Comparison of ENCODE assay signal across 1 cellular context in genomic region chr20:63573739-63574131, GRCh38.
TF ChIP-seq lines count a peak whose summit lies in the region.

No MANE protein-coding gene starts in this region.

TF ChIP-seq in HCT116, 20 proteins besides CTCF, POLR2A, EP300 and RAD21 (continued from another document):
- no peak for TF ChIP-seq MAX (IDR thresholded peaks at IDR 0.05)
- no peak for TF ChIP-seq SP1 (IDR thresholded peaks at IDR 0.05; ENCODE audit: low read depth)
- TF ChIP-seq SRF (IDR thresholded peaks at IDR 0.05; ENCODE audit: low read depth), result no peak
- TF ChIP-seq EGR1 (IDR thresholded peaks at IDR 0.05; ENCODE audit: low read depth), result no peak
- no peak for TF ChIP-seq YY1 (IDR thresholded peaks at IDR 0.05; ENCODE audit: extremely low read depth, insufficient replicate concordance, low read depth, low read length)
- TF ChIP-seq CBX3 (IDR thresholded peaks at IDR 0.05; ENCODE audit: low read depth), result no peak
- TF ChIP-seq SIN3A (IDR thresholded peaks at IDR 0.05; ENCODE audit: low read depth), result no peak
- TF ChIP-seq, protein P1, sequence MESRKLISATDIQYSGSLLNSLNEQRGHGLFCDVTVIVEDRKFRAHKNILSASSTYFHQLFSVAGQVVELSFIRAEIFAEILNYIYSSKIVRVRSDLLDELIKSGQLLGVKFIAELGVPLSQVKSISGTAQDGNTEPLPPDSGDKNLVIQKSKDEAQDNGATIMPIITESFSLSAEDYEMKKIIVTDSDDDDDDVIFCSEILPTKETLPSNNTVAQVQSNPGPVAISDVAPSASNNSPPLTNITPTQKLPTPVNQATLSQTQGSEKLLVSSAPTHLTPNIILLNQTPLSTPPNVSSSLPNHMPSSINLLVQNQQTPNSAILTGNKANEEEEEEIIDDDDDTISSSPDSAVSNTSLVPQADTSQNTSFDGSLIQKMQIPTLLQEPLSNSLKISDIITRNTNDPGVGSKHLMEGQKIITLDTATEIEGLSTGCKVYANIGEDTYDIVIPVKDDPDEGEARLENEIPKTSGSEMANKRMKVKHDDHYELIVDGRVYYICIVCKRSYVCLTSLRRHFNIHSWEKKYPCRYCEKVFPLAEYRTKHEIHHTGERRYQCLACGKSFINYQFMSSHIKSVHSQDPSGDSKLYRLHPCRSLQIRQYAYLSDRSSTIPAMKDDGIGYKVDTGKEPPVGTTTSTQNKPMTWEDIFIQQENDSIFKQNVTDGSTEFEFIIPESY (IDR thresholded peaks at IDR 0.05; ENCODE audit: extremely low read depth, insufficient replicate concordance, low read length), result no peak
- no peak for TF ChIP-seq ELF1 (IDR thresholded peaks at IDR 0.05; ENCODE audit: borderline replicate concordance, low read depth)
- TF ChIP-seq TCF7L2 (IDR thresholded peaks at IDR 0.05; ENCODE audit: borderline replicate concordance, extremely low read depth, insufficient read depth, insufficient read length), result no peak
- TF ChIP-seq JUND (IDR thresholded peaks at IDR 0.05), result no peak
- TF ChIP-seq ZFX (IDR thresholded peaks at IDR 0.05), result no peak
TF ChIP-seq in HCT116: peak in this region for 0.
